ENCODE assay signal across 24 cellular contexts in genomic region chr16:12499032-12499735, GRCh38.
DNase-seq lines count a peak whose midpoint lies in the region; ATAC-seq and TF ChIP-seq lines count a peak whose summit lies in the region.
"Had no signal": no experiment of that assay in that cellular context is flagged by ENCODE, and none has a peak within 500 bp of the region (broad histone marks: within the 10 kb centered on the region; RNA-seq: fewer than 3 reads in every experiment).

No MANE protein-coding gene starts in this region.

- no peaks in the 10 kb centered on the region for H4K20me1 ChIP-seq in OCI-LY7 (ENCODE audit: insufficient read depth, low read length)

- no peak overlapping the region for H3K4me2 ChIP-seq in OCI-LY7 (ENCODE audit: low read length)
- H3K4me2 ChIP-seq: BLaER1, GM23338 had no signal

- CTCF ChIA-PET in HEK293 (lab: Yijun Ruan, JAX) (no interaction called here), OCI-LY7 (lab: Charles Lee; ENCODE audit: unreplicated experiment) (no interaction called here)

- 90 to 94% (median 92%) methylated on average over 9 of the region's 9 CpGs for WGBS in ovary, 3 donors

- no TSS peak for BruUV-seq in OCI-LY7 (replicated peaks; lab: Mats Ljungman, UMichigan)

- no peaks in the 10 kb centered on the region for H3K27me3 ChIP-seq in ovary
- H3K27me3 ChIP-seq: BLaER1, SJCRH30 had no signal

- no peak for TF ChIP-seq CTCF in HEK293 (tag by site-specific recombination; IDR thresholded peaks at IDR 0.05)
- peak; percentile 44; the same call in 1 of the 2 replicates for TF ChIP-seq CTCF in OCI-LY7 (conservative IDR thresholded peaks at IDR 0.05; ENCODE audit: low read length)
- TF ChIP-seq CTCF in ovary (IDR thresholded peaks at IDR 0.05), result no peak

- no peak for TF ChIP-seq EP300 in ovary (IDR thresholded peaks at IDR 0.05)

- TF ChIP-seq POLR2A in ovary (IDR thresholded peaks at IDR 0.05), result no peak

- H3K36me3 ChIP-seq in HEK293 (ENCODE audit: control insufficient read depth in 2 of 2, insufficient read depth in 1 of 2, low read length in 2 of 2) (no peaks in the 10 kb centered on the region), OCI-LY7 (ENCODE audit: insufficient read depth, low read length) (no peaks in the 10 kb centered on the region), ovary (no peaks in the 10 kb centered on the region)
- H3K36me3 ChIP-seq: HAP-1, SJCRH30 had no signal

- H3K27ac ChIP-seq in HEK293 (ENCODE audit: extremely low read depth, low read depth, low read length) (no peak overlapping the region), OCI-LY7 (ENCODE audit: low read depth, low read length, poor library complexity, severe bottlenecking) (no peak overlapping the region), ovary (no peak overlapping the region)
- H3K27ac ChIP-seq: BLaER1, SJCRH30 had no signal

- H3K9me3 ChIP-seq in HEK293 (ENCODE audit: control insufficient read depth, insufficient read depth, low read depth, low read length), result no peaks in the 10 kb centered on the region
- H3K9me3 ChIP-seq in OCI-LY7 (ENCODE audit: low read length), result no peaks in the 10 kb centered on the region
- H3K9me3 ChIP-seq in ovary, result no peaks in the 10 kb centered on the region
- H3K9me3 ChIP-seq: BLaER1, HAP-1, SJCRH30 had no signal

- no peak for ATAC-seq in HG03025 (IDR thresholded peaks at IDR 0.05; ENCODE audit: low FRiP score, unreplicated experiment)
- ATAC-seq: CD8-positive, alpha-beta T cell; GM23338; K562 had no signal

- H3K4me3 ChIP-seq in HEK293 (ENCODE audit: low read depth, low read length), result no peak overlapping the region
- H3K4me3 ChIP-seq in OCI-LY7 (ENCODE audit: low read depth, low read length, poor library complexity, severe bottlenecking), result no peak overlapping the region
- no peak overlapping the region for H3K4me3 ChIP-seq in ovary
- H3K4me3 ChIP-seq: BLaER1, GM23338, HAP-1, K562, SJCRH30 had no signal

- DNase-seq in OCI-LY7 (ENCODE audit: low spot score) (peak; percentile 13), myocyte (ENCODE audit: low read depth) (peak; percentile 67), superior temporal gyrus (ENCODE audit: extremely low spot score) (peak; percentile 54), cerebellar nuclear complex (lab: John Stamatoyannopoulos, UW) (no peak), ovary (no peak)
- DNase-seq: ACHN; Calu3; CD8-positive, alpha-beta T cell; DMS153; MM.1S; NCI-H1048; NCI-H1436 treated with DMSO at 0.1 percent for 48 hours; NCI-H1930; NCI-H345; NCI-H524; NCI-H774; OCI-M1; SJCRH30 had no signal

- POLR2A ChIA-PET in HEK293 (lab: Yijun Ruan, JAX), result no interaction called here
- POLR2A ChIA-PET in OCI-LY7 (lab: Charles Lee), result interaction anchor here (0.6 kb wide), 2 partner anchors 39 to 512 kb away, joined by 3 to 5 read pairs; no protein-coding TSS in a partner anchor

- intact Hi-C loops in OCI-LY7 (cut with micrococcal nuclease; ENCODE audit: unreplicated experiment), result no loop called here
- intact Hi-C loops in ovary (cut with DNase I), result no loop called here

- no peaks in the 10 kb centered on the region for H3K9me2 ChIP-seq in OCI-LY7 (ENCODE audit: insufficient read depth, low read length)

- H3K79me2 ChIP-seq in OCI-LY7 (ENCODE audit: insufficient read depth, low read depth, low read length), result no peaks in the 10 kb centered on the region

- H3K4me1 ChIP-seq in HEK293 (ENCODE audit: control insufficient read depth, insufficient read depth, low read length), result no peaks in the 10 kb centered on the region
- H3K4me1 ChIP-seq in OCI-LY7 (ENCODE audit: insufficient read depth, low read length, poor library complexity, severe bottlenecking), result peaks cover 6% of the 10 kb centered on the region
- H3K4me1 ChIP-seq in ovary (ENCODE audit: insufficient read depth), result no peaks in the 10 kb centered on the region
- H3K4me1 ChIP-seq: HAP-1, SJCRH30 had no signal

- H2AFZ ChIP-seq in OCI-LY7 (ENCODE audit: low read length), result no peak overlapping the region
- H2AFZ ChIP-seq: GM23338 had no signal

TF ChIP-seq in HEK293, 187 proteins besides CTCF, POLR2A, EP300 and RAD21:
- TF ChIP-seq REST (tag by site-specific recombination; IDR thresholded peaks at IDR 0.05) (0 out of 2 replicates have a peak, but pooled peaks have one; percentile 24), ZNF148 (tag by site-specific recombination; IDR thresholded peaks at IDR 0.05; ENCODE audit: borderline replicate concordance) (no peak), BCL6B (tag by site-specific recombination; IDR thresholded peaks at IDR 0.05) (no peak)

Comparison
In these comparisons a context has a peak if more than half of its experiments do, and no peak if none do; other contexts are left out.
1. DNase-seq: peak in OCI-LY7 (single experiment), myocyte (single experiment) and superior temporal gyrus (single experiment); none in cerebellar nuclear complex (0 of 2) and ovary (0 of 5).